In the genomic region with DNA sequence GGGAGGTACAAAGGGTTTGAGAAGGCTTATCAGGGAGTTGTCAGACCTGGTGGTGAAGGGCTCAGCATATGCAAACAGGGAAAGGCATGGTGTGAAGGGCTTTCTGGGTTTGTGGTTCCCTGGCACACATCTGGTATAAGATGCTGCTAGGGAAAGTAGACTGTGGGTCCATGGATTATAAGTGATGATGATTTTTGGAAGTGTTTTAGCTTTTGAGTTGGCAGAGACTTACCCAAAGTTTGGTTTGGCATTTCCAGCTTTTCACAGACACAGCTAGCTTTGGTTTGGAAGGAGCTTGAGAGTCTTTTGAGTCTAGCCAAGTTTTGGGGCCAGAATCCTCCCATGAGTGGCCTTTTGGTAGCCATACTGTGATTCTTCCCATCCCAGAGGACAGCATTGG, we compare ENCODE assay signal across 9 cellular contexts. TPM values are rescaled to one million over a fixed set of nuclear protein-coding genes. Genes with fewer than 3 reads are reported as not detected.
DNase-seq lines count a peak whose midpoint lies in the region; ATAC-seq and TF ChIP-seq lines count a peak whose summit lies in the region.
"Had no signal": no experiment of that assay in that cellular context is flagged by ENCODE, and none has a peak within 500 bp of the region (broad histone marks: within the 10 kb centered on the region; RNA-seq: fewer than 3 reads in every experiment).

No MANE protein-coding gene starts in this region.

- intact Hi-C loops in CD4-positive, alpha-beta memory T cell (cut with micrococcal nuclease) = no loop called here

- no peak overlapping the region for H2BK15ac ChIP-seq in neuronal stem cell (ENCODE audit: low read length)

- H4K91ac ChIP-seq in neuronal stem cell (ENCODE audit: low read depth, low read length, poor library complexity) = no peak overlapping the region

- H3K23ac ChIP-seq in neuronal stem cell (ENCODE audit: low read depth, low read length, poor library complexity) = no peak overlapping the region

- H3K79me1 ChIP-seq in neuronal stem cell (ENCODE audit: low read depth, low read length) = peaks cover 26% of the 10 kb centered on the region

- no peak overlapping the region for H3K4ac ChIP-seq in neuronal stem cell (ENCODE audit: low read length)

- H3K4me1 Mint-ChIP-seq in CD4-positive, alpha-beta memory T cell = peaks cover 20 to 39% (median 28%) of the 10 kb centered on the region in 4 donors
- peaks cover 13% of the 10 kb centered on the region for H3K4me1 Mint-ChIP-seq in endodermal cell

- peaks cover 42% of the 10 kb centered on the region for H3K36me3 ChIP-seq in CD4-positive, alpha-beta memory T cell (ENCODE audit: insufficient read depth, low read length)
- H3K36me3 ChIP-seq in OCI-LY1 (ENCODE audit: insufficient read depth, low read length) = peaks cover 64% of the 10 kb centered on the region
- peaks cover 60% of the 10 kb centered on the region for H3K36me3 ChIP-seq in endodermal cell (ENCODE audit: control insufficient read depth, insufficient read depth, low read length)
- peaks cover 57 to 62% of the 10 kb centered on the region in 2 donors for H3K36me3 ChIP-seq in neuronal stem cell (replicated peaks in 1 of 2; ENCODE audit: control insufficient read depth in 2 of 2, insufficient read depth in 2 of 2, low read length in 2 of 2)

- no peaks in the 10 kb centered on the region for H4K20me1 ChIP-seq in OCI-LY1 (ENCODE audit: insufficient read depth, low read length)

- no peaks in the 10 kb centered on the region for H3K9me2 ChIP-seq in OCI-LY1 (ENCODE audit: low read depth, low read length)

- H2BK5ac ChIP-seq in neuronal stem cell (ENCODE audit: low read length) = no peak overlapping the region

- H3K4me1 ChIP-seq in CD4-positive, alpha-beta memory T cell (ENCODE audit: insufficient read depth, low read length) = peaks cover 30% of the 10 kb centered on the region
- H3K4me1 ChIP-seq in OCI-LY1 (ENCODE audit: insufficient read depth, low read length, severe bottlenecking) (peaks cover 23% of the 10 kb centered on the region), endodermal cell (ENCODE audit: control insufficient read depth, insufficient read depth, low read length) (peaks cover 4% of the 10 kb centered on the region), neuronal stem cell (ENCODE audit: control insufficient read depth in 2 of 2, insufficient read depth in 1 of 2, low read depth in 1 of 2, low read length in 2 of 2) (peaks cover 15 to 16% of the 10 kb centered on the region in 2 donors)

- no peak overlapping the region for H2AK5ac ChIP-seq in neuronal stem cell (ENCODE audit: low read depth, low read length)

- H3K9me3 Mint-ChIP-seq in CD4-positive, alpha-beta memory T cell = peaks cover 0 to 9% (median 0%) of the 10 kb centered on the region in 8 donors
- H3K9me3 Mint-ChIP-seq in endodermal cell = no peaks in the 10 kb centered on the region

- H3K9me3 ChIP-seq in CD4-positive, alpha-beta memory T cell (ENCODE audit: control insufficient read depth in 1 of 2, low read length in 2 of 2) = no peaks in the 10 kb centered on the region
- H3K9me3 ChIP-seq in OCI-LY1 (ENCODE audit: low read length) = no peaks in the 10 kb centered on the region
- H3K9me3 ChIP-seq in endodermal cell (ENCODE audit: control insufficient read depth, low read length) = no peaks in the 10 kb centered on the region
- peaks cover 0 to 2% of the 10 kb centered on the region in 2 donors for H3K9me3 ChIP-seq in neuronal stem cell (replicated peaks in 1 of 2; ENCODE audit: control insufficient read depth in 2 of 2, insufficient read depth in 1 of 2, low read depth in 1 of 2, low read length in 2 of 2)

- H3K4me3 Mint-ChIP-seq in CD4-positive, alpha-beta memory T cell = peak overlapping the region; percentile 91 to 95 (median 93)
- H3K4me3 Mint-ChIP-seq in endodermal cell = peak overlapping the region; percentile 98

- H3K27me3 Mint-ChIP-seq in CD4-positive, alpha-beta memory T cell = peaks cover 0 to 7% of the 10 kb centered on the region in 2 donors
- H3K27me3 Mint-ChIP-seq in endodermal cell (ENCODE audit: insufficient read depth) = peaks cover 23% of the 10 kb centered on the region

- H3K4me3 ChIP-seq in CD4-positive, alpha-beta memory T cell (ENCODE audit: low read length in 2 of 2) = peak overlapping the region; percentile 79 to 87
- peak overlapping the region; percentile 89 for H3K4me3 ChIP-seq in OCI-LY1 (ENCODE audit: low read depth, low read length, poor library complexity, severe bottlenecking)
- peak overlapping the region; percentile 100 for H3K4me3 ChIP-seq in endodermal cell (ENCODE audit: low read length)
- peak overlapping the region; percentile 75 to 99 for H3K4me3 ChIP-seq in neuronal stem cell (ENCODE audit: low read length in 2 of 2)

- no peaks in the 10 kb centered on the region for H3F3A ChIP-seq in OCI-LY1 (ENCODE audit: insufficient read depth, low read length)

- peak overlapping the region; percentile 94 for H3K4me2 ChIP-seq in OCI-LY1 (ENCODE audit: low read length)
- H3K4me2 ChIP-seq in neuronal stem cell (ENCODE audit: insufficient read depth, low read length, poor library complexity, severe bottlenecking) = peak overlapping the region; percentile 96

- TF ChIP-seq CTCF in OCI-LY1 (IDR thresholded peaks at IDR 0.05; ENCODE audit: low read length) (no peak), endodermal cell (conservative IDR thresholded peaks at IDR 0.05) (no peak)

- H2AFZ ChIP-seq in OCI-LY1 (ENCODE audit: low read length) (no peak overlapping the region), neuronal stem cell (ENCODE audit: low read length) (no peak overlapping the region)

- DNase-seq in CD4-positive, alpha-beta memory T cell = no peak
- DNase-seq in endodermal cell (peak; percentile 50), neuronal stem cell (ENCODE audit: low spot score) (no peak), ureter (ENCODE audit: low spot score) (no peak), NCI-H748 treated with DMSO at 0.1 percent for 48 hours (lab: John Stamatoyannopoulos, UW) (no peak), NCI-H748 (lab: John Stamatoyannopoulos, UW; ENCODE audit: unreplicated experiment) (no peak)
- DNase-seq: activated effector memory CD4-positive, alpha-beta T cell treated with Interleukin-2 at 50 U/mL for 16 hours had no signal

- no peak overlapping the region for H3K18ac ChIP-seq in neuronal stem cell (ENCODE audit: low read length)

- H3K27ac Mint-ChIP-seq in CD4-positive, alpha-beta memory T cell = peak overlapping the region; percentile 92 to 95 (median 94)
- H3K27ac Mint-ChIP-seq in endodermal cell = peak overlapping the region; percentile 89

- H3K27me3 ChIP-seq in CD4-positive, alpha-beta memory T cell (ENCODE audit: insufficient read depth, low read length) = no peaks in the 10 kb centered on the region
- H3K27me3 ChIP-seq in OCI-LY1 (ENCODE audit: insufficient read depth, low read length) = no peaks in the 10 kb centered on the region
- H3K27me3 ChIP-seq in endodermal cell (ENCODE audit: control insufficient read depth, insufficient read depth, low read length, poor library complexity, severe bottlenecking) = peaks cover 17% of the 10 kb centered on the region
- H3K27me3 ChIP-seq in neuronal stem cell (ENCODE audit: control insufficient read depth in 3 of 3, insufficient read depth in 3 of 3, low read depth in 1 of 3, low read length in 3 of 3) = peaks cover 0 to 11% (median 0%) of the 10 kb centered on the region in 3 experiments

- no peak overlapping the region for H2BK120ac ChIP-seq in neuronal stem cell (ENCODE audit: low read depth, low read length)

- H2BK12ac ChIP-seq in neuronal stem cell (ENCODE audit: low read length) = no peak overlapping the region

- H3K14ac ChIP-seq in neuronal stem cell (ENCODE audit: low read length) = no peak overlapping the region

- no peak overlapping the region for H4K8ac ChIP-seq in neuronal stem cell (ENCODE audit: low read depth, low read length)

- peak overlapping the region; percentile 78 for H3K27ac ChIP-seq in CD4-positive, alpha-beta memory T cell (ENCODE audit: low read depth, low read length)
- H3K27ac ChIP-seq in OCI-LY1 (ENCODE audit: low read depth, low read length, poor library complexity, severe bottlenecking) (peak overlapping the region; percentile 4), endodermal cell (ENCODE audit: low read depth, low read length) (no peak overlapping the region), neuronal stem cell (replicated peaks; ENCODE audit: low read length) (no peak overlapping the region)

- POLR2A ChIA-PET in CD4-positive, alpha-beta memory T cell (lab: Charles Lee; ENCODE audit: partially characterized antibody) = interaction anchor here (1.5 to 5.6 kb wide), 4 partner anchors 8 to 26 kb away, joined by 3 to 104 read pairs (median 92); partner anchors contain the start of genes CHMP2A, UBE2M and ZBTB45

- peaks cover 29% of the 10 kb centered on the region for H3K79me2 ChIP-seq in OCI-LY1 (ENCODE audit: insufficient read depth, low read length)

- CTCF ChIA-PET in CD4-positive, alpha-beta memory T cell (lab: Charles Lee; ENCODE audit: partially characterized antibody) = interaction anchor here (1.1 kb wide), 1 partner anchor 36 kb away, joined by 4 read pairs; no protein-coding TSS in a partner anchor

- no peak for ATAC-seq in HG03039 (IDR thresholded peaks at IDR 0.05; ENCODE audit: unreplicated experiment)

- peak overlapping the region; percentile 90 for H3K9ac ChIP-seq in OCI-LY1 (ENCODE audit: low read length)
- H3K9ac ChIP-seq in endodermal cell (ENCODE audit: extremely low read depth, low read length, poor library complexity, severe bottlenecking) = peak overlapping the region; percentile 87
- peak overlapping the region; percentile 92 for H3K9ac ChIP-seq in neuronal stem cell (ENCODE audit: low read depth, low read length, poor library complexity)

- H3K36me3 Mint-ChIP-seq in CD4-positive, alpha-beta memory T cell = peaks cover 32 to 60% of the 10 kb centered on the region in 2 donors
- H3K36me3 Mint-ChIP-seq in endodermal cell (ENCODE audit: low read depth) = peaks cover 51% of the 10 kb centered on the region

RNA-seq across cellular contexts. Expression of gene TRIM28, which starts 2.3 kb away (rescaled TPM):
- total RNA-seq in CD4-positive, alpha-beta memory T cell = 100 to 1,000 TPM; 342 to 348 TPM
- polyA plus RNA-seq in CD4-positive, alpha-beta memory T cell = 10 to 100 TPM; 19.4 to 70.9 TPM
- total RNA-seq in endodermal cell (100 to 1,000 TPM; 809 to 859 TPM), ureter (329 TPM)
- polyA plus RNA-seq in endodermal cell (2013, experiment 1 of 2) = 758 TPM
- 628 TPM for polyA plus RNA-seq in endodermal cell (2013, experiment 2 of 2)
- 759 TPM for polyA plus RNA-seq in neuronal stem cell (2013, experiment 1 of 2)
- 741 TPM for polyA plus RNA-seq in neuronal stem cell (2013, experiment 2 of 2)

RNA-seq across cellular contexts. Expression of gene CHMP2A, which starts 8.8 kb away (rescaled TPM):
- total RNA-seq in CD4-positive, alpha-beta memory T cell = 10 to 100 TPM; 81.1 to 88.4 TPM
- 100 to 1,000 TPM; 200 to 238 TPM for polyA plus RNA-seq in CD4-positive, alpha-beta memory T cell
- total RNA-seq in endodermal cell (100 to 1,000 TPM in 1 of 2 donors, 10 to 100 TPM in 1; 97.7 to 147 TPM), ureter (137 TPM)
- polyA plus RNA-seq in endodermal cell (2013, experiment 1 of 2) = 99.3 TPM
- 93.6 TPM for polyA plus RNA-seq in endodermal cell (2013, experiment 2 of 2)
- polyA plus RNA-seq in neuronal stem cell (2013, experiment 1 of 2) = 108 TPM
- polyA plus RNA-seq in neuronal stem cell (2013, experiment 2 of 2) = 109 TPM

RNA-seq across cellular contexts. Expression of gene UBE2M, which starts 12.3 kb away (rescaled TPM):
- 10 to 100 TPM; 55.1 to 58.3 TPM for total RNA-seq in CD4-positive, alpha-beta memory T cell
- 10 to 100 TPM; 12.4 to 23.8 TPM for polyA plus RNA-seq in CD4-positive, alpha-beta memory T cell
- 100 to 1,000 TPM in 1 of 2 donors, 10 to 100 TPM in 1; 90.8 to 116 TPM for total RNA-seq in endodermal cell
- polyA plus RNA-seq in endodermal cell (2013, experiment 1 of 2) = 92.6 TPM
- 101 TPM for polyA plus RNA-seq in endodermal cell (2013, experiment 2 of 2)
- polyA plus RNA-seq in neuronal stem cell (2013, experiment 1 of 2) = 86.2 TPM
- 86.9 TPM for polyA plus RNA-seq in neuronal stem cell (2013, experiment 2 of 2)
- 60.7 TPM for total RNA-seq in ureter

RNA-seq across cellular contexts. Expression of gene ZBTB45, which starts 26.5 kb away (rescaled TPM):
- total RNA-seq in CD4-positive, alpha-beta memory T cell = 10 to 100 TPM; 19.8 TPM
- polyA plus RNA-seq in CD4-positive, alpha-beta memory T cell = 1 to 10 TPM; 1.9 to 6.2 TPM
- 10 to 100 TPM; 19.0 to 19.4 TPM for total RNA-seq in endodermal cell
- 19.3 TPM for polyA plus RNA-seq in endodermal cell (2013, experiment 1 of 2)
- polyA plus RNA-seq in endodermal cell (2013, experiment 2 of 2) = 18.3 TPM
- polyA plus RNA-seq in neuronal stem cell (2013, experiment 1 of 2) = 14.3 TPM
- polyA plus RNA-seq in neuronal stem cell (2013, experiment 2 of 2) = 14.8 TPM
- 14.9 TPM for total RNA-seq in ureter

RNA-seq across cellular contexts. Expression of gene MZF1, which starts 27.0 kb away (rescaled TPM):
- total RNA-seq in CD4-positive, alpha-beta memory T cell = 10 to 100 TPM; 42.7 to 44.4 TPM
- 1 to 10 TPM; 5.2 to 8.9 TPM for polyA plus RNA-seq in CD4-positive, alpha-beta memory T cell
- 10 to 100 TPM; 24.3 to 33.1 TPM for total RNA-seq in endodermal cell
- polyA plus RNA-seq in endodermal cell (2013, experiment 1 of 2) = 26.1 TPM
- 22.6 TPM for polyA plus RNA-seq in endodermal cell (2013, experiment 2 of 2)
- 17.1 TPM for polyA plus RNA-seq in neuronal stem cell (2013, experiment 1 of 2)
- 16.7 TPM for polyA plus RNA-seq in neuronal stem cell (2013, experiment 2 of 2)
- total RNA-seq in ureter = 43.4 TPM

Comparison
In these comparisons a context has a peak if more than half of its experiments do, and no peak if none do; other contexts are left out.
1. H3K27ac ChIP-seq: peak in CD4-positive, alpha-beta memory T cell (single experiment) and OCI-LY1 (single experiment); none in endodermal cell (single experiment) and neuronal stem cell (single experiment).
2. Peak in every context shown above with its lines, with median percentiles within 50 percentile points of each other: H3K4me3 ChIP-seq and H3K9ac ChIP-seq.